Comparison of ENCODE assay signal across 13 cellular contexts in genomic region chr3:107208796-107209195, GRCh38.
A peak's percentile ranks its signal among the peaks of the same experiment; 100 is the strongest.
DNase-seq lines count a peak whose midpoint lies in the region; ATAC-seq and TF ChIP-seq lines count a peak whose summit lies in the region.
"Had no signal": no experiment of that assay in that cellular context is flagged by ENCODE, and none has a peak within 500 bp of the region (broad histone marks: within the 10 kb centered on the region; RNA-seq: fewer than 3 reads in every experiment).

No MANE protein-coding gene starts in this region.

- peak overlapping the region; percentile 71 for H3K4me2 ChIP-seq in skeletal muscle satellite cell (ENCODE audit: low read length)

- DNase-seq in HCEC 1CT: peak; percentile 33
- DNase-seq in brain microvascular endothelial cell: no peak
- DNase-seq in iris pigment epithelial cell (ENCODE audit: low read depth): peak; percentile 64
- no peak for DNase-seq in cerebellar nuclear complex (lab: John Stamatoyannopoulos, UW)
- DNase-seq in putamen (ENCODE audit: low spot score): no peak
- DNase-seq in stimulated activated CD4-positive, alpha-beta T cell treated with anti-CD3 and anti-CD28 coated beads, Interleukin-2, amount 100 ng/mL, for 48 hours: no peak
- DNase-seq: activated CD4-positive, alpha-beta T cell treated with anti-CD3 and anti-CD28 coated beads, Interleukin-2, amount 50 U/mL, for 4 hours; cortex of kidney; DND-41; T-helper 1 cell had no signal

- H3K9ac ChIP-seq in skeletal muscle satellite cell (ENCODE audit: low read depth, low read length): peak overlapping the region; percentile 66

- H3K27me3 ChIP-seq in brain microvascular endothelial cell (replicated peaks): no peaks in the 10 kb centered on the region
- H3K27me3 ChIP-seq in skeletal muscle satellite cell (ENCODE audit: control insufficient read depth, insufficient read depth, low read length): no peaks in the 10 kb centered on the region

- H3K36me3 ChIP-seq in brain microvascular endothelial cell (replicated peaks) (no peaks in the 10 kb centered on the region), skeletal muscle satellite cell (ENCODE audit: insufficient read depth, low read length) (no peaks in the 10 kb centered on the region)

- H3K4me3 ChIP-seq in brain microvascular endothelial cell (ENCODE audit: low read depth, low read length): no peak overlapping the region
- peak overlapping the region; percentile 35 for H3K4me3 ChIP-seq in skeletal muscle satellite cell (ENCODE audit: low read length)
- H3K4me3 ChIP-seq: lung had no signal

- peak overlapping the region; percentile 92 for H3K27ac ChIP-seq in brain microvascular endothelial cell

- H3K9me3 ChIP-seq in skeletal muscle satellite cell (replicated peaks; ENCODE audit: low read length): no peaks in the 10 kb centered on the region

- no peak for TF ChIP-seq CTCF in brain microvascular endothelial cell (IDR thresholded peaks at IDR 0.05; ENCODE audit: low read depth, low read length, missing control alignments)

- no peak for ATAC-seq in HG02938 (IDR thresholded peaks at IDR 0.05; ENCODE audit: unreplicated experiment)

- peaks cover 38% of the 10 kb centered on the region for H3K4me1 ChIP-seq in skeletal muscle satellite cell (ENCODE audit: control insufficient read depth, insufficient read depth, low read length)

- in situ Hi-C loops in brain microvascular endothelial cell (cut with HindIII; ENCODE audit: low pct_ligation_motif_present, low sequenced_read_pairs): no loop called here

Comparison
In these comparisons a context has a peak if more than half of its experiments do, and no peak if none do; other contexts are left out.
1. DNase-seq: peak in HCEC 1CT (single experiment) and iris pigment epithelial cell (single experiment); none in brain microvascular endothelial cell (single experiment), cerebellar nuclear complex (0 of 2), putamen (single experiment) and stimulated activated CD4-positive, alpha-beta T cell treated with anti-CD3 and anti-CD28 coated beads, Interleukin-2, amount 100 ng/mL, for 48 hours (0 of 2).